In the genomic region with DNA sequence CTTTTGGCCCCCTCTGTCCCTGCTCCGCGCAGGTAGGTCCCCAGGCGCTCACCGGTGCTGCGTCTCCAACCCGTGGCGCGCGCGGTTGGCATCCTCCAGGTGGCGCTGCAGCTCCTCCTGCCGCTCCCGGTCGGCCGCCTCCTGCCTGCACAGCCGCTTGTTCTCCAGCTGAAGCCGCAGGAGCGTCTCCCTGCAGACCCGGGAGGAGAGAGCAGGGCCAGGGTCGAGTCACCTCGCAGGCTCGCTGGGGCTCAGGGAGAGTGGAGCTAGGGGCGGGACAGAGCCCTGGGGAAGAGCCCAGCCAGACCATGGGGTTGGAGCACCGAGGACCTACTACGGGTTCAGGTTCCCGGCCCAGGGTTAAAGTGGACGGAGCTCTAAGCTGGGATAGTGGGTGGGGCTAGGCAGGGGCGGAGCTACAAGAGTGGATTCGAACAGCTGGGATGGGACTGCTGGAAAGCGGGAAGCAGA, we compare ENCODE assay signal across 8 cellular contexts. TPM values are rescaled to one million over a fixed set of nuclear protein-coding genes. Genes with fewer than 3 reads are reported as not detected.
A peak's percentile ranks its signal among the peaks of the same experiment; 100 is the strongest.
DNase-seq lines count a peak whose midpoint lies in the region; ATAC-seq lines count a peak whose summit lies in the region.

No MANE protein-coding gene starts in this region.

- peak; percentile 88 for DNase-seq in ELR (ENCODE audit: low read depth)
- no peak for DNase-seq in Jurkat, Clone E6-1 (ENCODE audit: low read depth, low spot score)
- peak; percentile 83 for DNase-seq in UCSD-AML1 (lab: John Stamatoyannopoulos, UW; ENCODE audit: unreplicated experiment)
- DNase-seq in effector memory CD4-positive, alpha-beta T cell = peak in 2 of 3 donors; percentile 69 to 77
- DNase-seq in DMS79 (lab: John Stamatoyannopoulos, UW) = no peak

- no peaks in the 10 kb centered on the region for H3K9me3 ChIP-seq in effector memory CD4-positive, alpha-beta T cell (ENCODE audit: control insufficient read depth, low read length)
- H3K9me3 ChIP-seq in mesodermal cell (ENCODE audit: control insufficient read depth, low read length) (no peaks in the 10 kb centered on the region), subcutaneous abdominal adipose tissue (ENCODE audit: control insufficient read depth in 5 of 5, low read length in 5 of 5) (no peaks in the 10 kb centered on the region)

- H3K9ac ChIP-seq in subcutaneous abdominal adipose tissue (ENCODE audit: low read length in 5 of 5) = peak overlapping the region in 2 of 5 donors; percentile 67 to 72

- 5 to 6% methylated on average over 21 to 30 of the region's 30 CpGs for WGBS in mesodermal cell (ENCODE audit: insufficient coverage in 2 of 2), 2 experiments

- ATAC-seq in HG03469 (IDR thresholded peaks at IDR 0.05; ENCODE audit: unreplicated experiment) = no peak

- H3K27me3 ChIP-seq in effector memory CD4-positive, alpha-beta T cell (replicated peaks; ENCODE audit: control insufficient read depth, insufficient read depth, low read length, poor library complexity, severe bottlenecking) = no peaks in the 10 kb centered on the region
- H3K27me3 ChIP-seq in subcutaneous abdominal adipose tissue (ENCODE audit: control insufficient read depth in 5 of 5, insufficient read depth in 4 of 5, low read length in 5 of 5) = no peaks in the 10 kb centered on the region

- H3K4me3 ChIP-seq in Jurkat, Clone E6-1 (ENCODE audit: low read length) = peak overlapping the region; percentile 47
- no peak overlapping the region for H3K4me3 ChIP-seq in effector memory CD4-positive, alpha-beta T cell (ENCODE audit: insufficient read depth, low read depth, low read length, poor library complexity, severe bottlenecking)
- H3K4me3 ChIP-seq in mesodermal cell (ENCODE audit: extremely low read depth, insufficient read depth, low read length, poor library complexity, severe bottlenecking) = peak overlapping the region; percentile 37
- H3K4me3 ChIP-seq in subcutaneous abdominal adipose tissue (ENCODE audit: low read depth in 1 of 5, low read length in 5 of 5) = peak overlapping the region; percentile 29 to 73 (median 68)

- peaks cover 7% of the 10 kb centered on the region for H3K4me1 ChIP-seq in effector memory CD4-positive, alpha-beta T cell (ENCODE audit: control insufficient read depth, insufficient read depth, low read length, poor library complexity, severe bottlenecking)
- H3K4me1 ChIP-seq in mesodermal cell (ENCODE audit: control insufficient read depth, insufficient read depth, low read length, poor library complexity, severe bottlenecking) = no peaks in the 10 kb centered on the region
- H3K4me1 ChIP-seq in subcutaneous abdominal adipose tissue (ENCODE audit: control insufficient read depth in 5 of 5, insufficient read depth in 5 of 5, low read length in 5 of 5) = peaks cover 0 to 61% (median 47%) of the 10 kb centered on the region in 5 donors

- no peak overlapping the region for H3K27ac ChIP-seq in effector memory CD4-positive, alpha-beta T cell (ENCODE audit: insufficient read depth, low read length, poor library complexity, severe bottlenecking)
- H3K27ac ChIP-seq in mesodermal cell (ENCODE audit: low read depth, low read length, severe bottlenecking) (peak overlapping the region; percentile 57), subcutaneous abdominal adipose tissue (ENCODE audit: low read depth, low read length) (peak overlapping the region; percentile 60)

- no peaks in the 10 kb centered on the region for H3K36me3 ChIP-seq in effector memory CD4-positive, alpha-beta T cell (ENCODE audit: control insufficient read depth, insufficient read depth, low read length)
- H3K36me3 ChIP-seq in mesodermal cell (ENCODE audit: control insufficient read depth, insufficient read depth, low read length) (peaks cover 4% of the 10 kb centered on the region), subcutaneous abdominal adipose tissue (ENCODE audit: control insufficient read depth in 5 of 5, insufficient read depth in 5 of 5, low read length in 5 of 5) (peaks cover 0 to 46% (median 33%) of the 10 kb centered on the region in 5 donors)

RNA-seq across cellular contexts. Expression of a gene that starts 9.3 kb away (rescaled TPM):
- polyA plus RNA-seq in Jurkat, Clone E6-1 (2012; ENCODE audit: insufficient read depth, insufficient read length) = 26.6 TPM
- polyA plus RNA-seq in mesodermal cell (2013, experiment 1 of 2) = 28.7 TPM
- 27.5 TPM for polyA plus RNA-seq in mesodermal cell (2013, experiment 2 of 2)

RNA-seq across cellular contexts. Expression of a gene that starts 14.5 kb away (rescaled TPM):
- polyA plus RNA-seq in Jurkat, Clone E6-1 (2012; ENCODE audit: insufficient read depth, insufficient read length) = not detected
- polyA plus RNA-seq in mesodermal cell (2013, experiment 1 of 2) = not detected
- polyA plus RNA-seq in mesodermal cell (2013, experiment 2 of 2) = not detected

RNA-seq across cellular contexts. Expression of a gene that starts 25.2 kb away (rescaled TPM):
- 22.6 TPM for polyA plus RNA-seq in Jurkat, Clone E6-1 (2012; ENCODE audit: insufficient read depth, insufficient read length)
- polyA plus RNA-seq in mesodermal cell (2013, experiment 1 of 2) = 45.4 TPM
- 29.8 TPM for polyA plus RNA-seq in mesodermal cell (2013, experiment 2 of 2)

RNA-seq across cellular contexts. Expression of a gene that starts 28.8 kb away (rescaled TPM):
- 155 TPM for polyA plus RNA-seq in Jurkat, Clone E6-1 (2012; ENCODE audit: insufficient read depth, insufficient read length)
- polyA plus RNA-seq in mesodermal cell (2013, experiment 1 of 2) = 87.7 TPM
- 78.6 TPM for polyA plus RNA-seq in mesodermal cell (2013, experiment 2 of 2)

RNA-seq across cellular contexts. Expression of a gene that starts 31.6 kb away (rescaled TPM):
- 295 TPM for polyA plus RNA-seq in Jurkat, Clone E6-1 (2012; ENCODE audit: insufficient read depth, insufficient read length)
- 142 TPM for polyA plus RNA-seq in mesodermal cell (2013, experiment 1 of 2)
- polyA plus RNA-seq in mesodermal cell (2013, experiment 2 of 2) = 126 TPM

Comparison
In these comparisons a context has a peak if more than half of its experiments do, and no peak if none do; other contexts are left out.
1. DNase-seq: peak in ELR (single experiment), UCSD-AML1 (single experiment) and effector memory CD4-positive, alpha-beta T cell (2 of 3); none in Jurkat, Clone E6-1 (single experiment) and DMS79 (single experiment).